ENCODE assay signal across 8 cellular contexts in the genomic region with DNA sequence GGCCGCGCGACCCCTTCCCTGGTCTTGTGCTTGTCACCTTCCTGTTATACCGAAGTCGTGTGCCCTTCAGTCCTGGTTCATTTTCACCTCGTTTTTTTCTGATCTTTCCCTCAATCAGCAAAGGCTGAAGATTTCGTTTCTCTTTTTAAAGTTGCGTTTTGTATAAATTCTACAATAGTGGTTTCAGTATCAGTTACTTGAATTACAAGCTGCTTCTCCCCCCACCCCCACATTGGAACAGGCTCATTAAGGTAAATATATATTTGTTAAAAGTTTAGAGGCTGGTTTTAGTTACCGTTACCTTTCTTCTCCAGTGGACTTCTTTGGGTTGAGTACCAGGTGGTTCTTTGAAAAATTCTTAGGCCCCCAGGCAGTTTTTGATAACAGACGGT. TPM values are rescaled to one million over a fixed set of nuclear protein-coding genes. Genes with fewer than 3 reads are reported as not detected.
DNase-seq lines count a peak whose midpoint lies in the region; ATAC-seq and FAIRE-seq lines count a peak whose summit lies in the region.

No MANE protein-coding gene starts in this region.

- no peak overlapping the region for H3K23ac ChIP-seq in trophoblast cell (ENCODE audit: low read length)

- H3K4me2 ChIP-seq in trophoblast cell (ENCODE audit: low read length), result peak overlapping the region; percentile 59

- H3K9me3 ChIP-seq in endocrine pancreas (ENCODE audit: control insufficient read depth, low read length) (no peaks in the 10 kb centered on the region), trophoblast cell (ENCODE audit: insufficient read depth, low read depth, low read length) (no peaks in the 10 kb centered on the region)

- no peak overlapping the region for H2BK5ac ChIP-seq in trophoblast cell (ENCODE audit: low read depth, low read length, poor library complexity)

- no CpG with 5 or more reads among the region's 10 CpGs for WGBS in trophoblast cell (ENCODE audit: extremely low coverage, insufficient coverage, insufficient read length)

- H3K27me3 ChIP-seq in endocrine pancreas (ENCODE audit: control insufficient read depth, insufficient read depth, low read length) (no peaks in the 10 kb centered on the region), trophoblast cell (ENCODE audit: insufficient read depth, low read length) (no peaks in the 10 kb centered on the region)

- H2BK12ac ChIP-seq in trophoblast cell (ENCODE audit: low read length), result no peak overlapping the region

- H2AK5ac ChIP-seq in trophoblast cell (ENCODE audit: low read length), result no peak overlapping the region

- H3K27ac ChIP-seq in trophoblast cell (ENCODE audit: low read depth, low read length), result no peak overlapping the region

- peak; percentile 64 for FAIRE-seq in GM19239 (lab: Jason Lieb, UNC)

- H3K36me3 ChIP-seq in endocrine pancreas (ENCODE audit: control insufficient read depth, insufficient read depth, low read length), result no peaks in the 10 kb centered on the region
- H3K36me3 ChIP-seq in trophoblast cell (ENCODE audit: control insufficient read depth in 1 of 2, insufficient read depth in 2 of 2, low read length in 2 of 2), result peaks cover 8 to 9% of the 10 kb centered on the region in 2 experiments

- peaks cover 10% of the 10 kb centered on the region for H3K79me2 ChIP-seq in trophoblast cell (ENCODE audit: control insufficient read depth, insufficient read depth, low read length, poor library complexity)

- no peak overlapping the region for H4K91ac ChIP-seq in trophoblast cell (ENCODE audit: low read depth, low read length)

- peak overlapping the region; percentile 66 for H2AFZ ChIP-seq in trophoblast cell (ENCODE audit: insufficient read depth, low read length, poor library complexity)

- H3K18ac ChIP-seq in trophoblast cell (ENCODE audit: low read length), result no peak overlapping the region

- H3K4me1 ChIP-seq in endocrine pancreas (ENCODE audit: control insufficient read depth, insufficient read depth, low read length) (no peaks in the 10 kb centered on the region), trophoblast cell (ENCODE audit: control insufficient read depth in 1 of 2, insufficient read depth in 2 of 2, low read length in 2 of 2) (no peaks in the 10 kb centered on the region)

- no peak overlapping the region for H2BK120ac ChIP-seq in trophoblast cell (ENCODE audit: insufficient read depth, low read length, poor library complexity)

- H3K14ac ChIP-seq in trophoblast cell (ENCODE audit: low read length), result peak overlapping the region; percentile 55

- no peak overlapping the region for H4K12ac ChIP-seq in trophoblast cell (ENCODE audit: low read depth, low read length)

- H3K4me3 ChIP-seq in endocrine pancreas (ENCODE audit: control insufficient read depth, insufficient read depth, low read length), result peak overlapping the region; percentile 93
- H3K4me3 ChIP-seq in trophoblast cell (ENCODE audit: low read depth, low read length), result peak overlapping the region; percentile 97

- peak overlapping the region; percentile 30 for H4K8ac ChIP-seq in trophoblast cell (ENCODE audit: low read depth, low read length)

- ATAC-seq in esophagus mucosa, result no peak

- DNase-seq in GM19239 (ENCODE audit: insufficient read length, low spot score), result no peak
- DNase-seq in NCI-H69 (lab: John Stamatoyannopoulos, UW), result peak; percentile 30
- DNase-seq in trophoblast cell, result no peak
- DNase-seq in COR-L47 (lab: John Stamatoyannopoulos, UW), result no peak
- no peak for DNase-seq in cerebellum (ENCODE audit: low spot score)
- DNase-seq in NCI-H2196 (lab: John Stamatoyannopoulos, UW; ENCODE audit: unreplicated experiment), result no peak

- H3K4ac ChIP-seq in trophoblast cell (ENCODE audit: low read depth, low read length), result peak overlapping the region; percentile 57

- peak overlapping the region; percentile 82 for H3K9ac ChIP-seq in endocrine pancreas (ENCODE audit: control insufficient read depth, insufficient read depth, low read length)
- peak overlapping the region; percentile 60 for H3K9ac ChIP-seq in trophoblast cell (ENCODE audit: low read length)

- peaks cover 6% of the 10 kb centered on the region for H3K79me1 ChIP-seq in trophoblast cell (ENCODE audit: low read length)

RNA-seq across cellular contexts. Expression of a gene that starts 0.9 kb away (rescaled TPM):
- 473 and 483 TPM in 2 replicates for polyA plus RNA-seq in trophoblast cell (2013)
- total RNA-seq in esophagus mucosa (188 TPM), cerebellum (142 TPM)
